Comparison of ENCODE assay signal across 21 cellular contexts in the genomic region with DNA sequence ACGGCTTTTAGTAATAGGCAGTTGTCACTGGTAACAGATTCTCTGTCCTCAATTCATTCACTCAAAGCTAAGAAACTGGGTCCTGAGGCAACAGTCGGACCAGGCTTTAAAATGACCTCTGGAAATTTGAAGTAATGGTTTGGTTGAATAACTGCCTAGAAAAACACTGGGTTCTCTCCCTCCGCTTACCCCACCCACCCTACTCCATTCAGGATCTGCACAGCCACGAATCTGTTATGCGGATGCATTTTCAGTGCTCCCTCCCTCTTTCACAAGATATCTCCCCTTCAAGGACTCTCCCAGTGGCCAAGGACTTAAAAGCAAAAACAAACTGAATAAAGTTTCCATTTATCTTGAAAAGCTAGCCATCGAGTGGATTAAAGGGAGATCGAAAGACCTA.
"Had no signal": no experiment of that assay in that cellular context is flagged by ENCODE, and none has a peak within 500 bp of the region (broad histone marks: within the 10 kb centered on the region; RNA-seq: fewer than 3 reads in every experiment).

No MANE protein-coding gene starts in this region.

- H3K27ac ChIP-seq: breast epithelium, Peyer's patch had no signal

- H3K27me3 Mint-ChIP-seq: activated naive CD4-positive, alpha-beta T cell treated with anti-CD3 and anti-CD28 coated beads, Interleukin-2, amount 50 U/mL, for 24 hours had no signal

- H3K36me3 ChIP-seq: breast epithelium, Peyer's patch had no signal

- ATAC-seq: activated CD4-positive, CD25-positive, alpha-beta regulatory T cell treated with anti-CD3 and anti-CD28 coated beads, Interleukin-2, amount 50 U/mL, for 24 hours; activated CD8-positive, alpha-beta T cell treated with anti-CD3 and anti-CD28 coated beads, Interleukin-2, amount 10 ng/mL, durations not matched to agents 7 days and 5 days had no signal

- H3K9me3 Mint-ChIP-seq: activated naive CD4-positive, alpha-beta T cell treated with anti-CD3 and anti-CD28 coated beads, Interleukin-2, amount 50 U/mL, for 24 hours had no signal

- H3K27ac Mint-ChIP-seq: activated CD8-positive, alpha-beta T cell treated with anti-CD3 and anti-CD28 coated beads, Interleukin-2, amount 10 ng/mL, durations not matched to agents 7 days and 5 days; activated naive CD4-positive, alpha-beta T cell treated with anti-CD3 and anti-CD28 coated beads, Interleukin-2, amount 50 U/mL, for 24 hours; T-helper 1 cell treated with Interleukin-12 subunit alpha and Interleukin-12 subunit beta and Interleukin-4 antibody, amounts not matched to agents 30 μg/mL and 1 μg/mL, for 36 hours had no signal

- H3K27me3 ChIP-seq: breast epithelium, Peyer's patch had no signal

- H3K4me3 ChIP-seq: breast epithelium, Peyer's patch had no signal

- H3K4me1 ChIP-seq: breast epithelium, Peyer's patch had no signal

- DNase-seq: activated CD4-positive, alpha-beta T cell treated with anti-CD3 and anti-CD28 coated beads for 48 hours; activated CD4-positive, alpha-beta T cell treated with anti-CD3 and anti-CD28 coated beads, Interleukin-2, amount 50 U/mL, for 4 hours; activated CD8-positive, alpha-beta memory T cell treated with anti-CD3 and anti-CD28 coated beads, Interleukin-2, amount 50 U/mL, for 48 hours; activated CD8-positive, alpha-beta T cell treated with anti-CD3 and anti-CD28 coated beads, Interleukin-2, amount 10 ng/mL, durations not matched to agents 7 days and 5 days; activated T-cell treated with anti-CD3 and anti-CD28 coated beads, Interleukin-2, amount 50 U/mL, for 1 hour; aorta; central memory CD4-positive, alpha-beta T cell; Karpas-422; MM.1S; NCI-H1105 treated with DMSO at 0.1 percent for 48 hours; NCI-H146; NCI-H187 treated with DMSO at 0.1 percent for 48 hours; NCI-H2081 treated with DMSO at 0.1 percent for 48 hours; NCI-H446; NCI-H524; Peyer's patch; SHP77 had no signal

- H3K9me3 ChIP-seq: breast epithelium, Peyer's patch had no signal

- H3K4me3 Mint-ChIP-seq: activated CD8-positive, alpha-beta T cell treated with anti-CD3 and anti-CD28 coated beads, Interleukin-2, amount 10 ng/mL, durations not matched to agents 7 days and 5 days; activated naive CD4-positive, alpha-beta T cell treated with anti-CD3 and anti-CD28 coated beads, Interleukin-2, amount 50 U/mL, for 24 hours; T-helper 1 cell treated with Interleukin-12 subunit alpha and Interleukin-12 subunit beta and Interleukin-4 antibody, amounts not matched to agents 30 μg/mL and 1 μg/mL, for 36 hours had no signal
